ENCODE assay signal across 14 cellular contexts in the genomic region with DNA sequence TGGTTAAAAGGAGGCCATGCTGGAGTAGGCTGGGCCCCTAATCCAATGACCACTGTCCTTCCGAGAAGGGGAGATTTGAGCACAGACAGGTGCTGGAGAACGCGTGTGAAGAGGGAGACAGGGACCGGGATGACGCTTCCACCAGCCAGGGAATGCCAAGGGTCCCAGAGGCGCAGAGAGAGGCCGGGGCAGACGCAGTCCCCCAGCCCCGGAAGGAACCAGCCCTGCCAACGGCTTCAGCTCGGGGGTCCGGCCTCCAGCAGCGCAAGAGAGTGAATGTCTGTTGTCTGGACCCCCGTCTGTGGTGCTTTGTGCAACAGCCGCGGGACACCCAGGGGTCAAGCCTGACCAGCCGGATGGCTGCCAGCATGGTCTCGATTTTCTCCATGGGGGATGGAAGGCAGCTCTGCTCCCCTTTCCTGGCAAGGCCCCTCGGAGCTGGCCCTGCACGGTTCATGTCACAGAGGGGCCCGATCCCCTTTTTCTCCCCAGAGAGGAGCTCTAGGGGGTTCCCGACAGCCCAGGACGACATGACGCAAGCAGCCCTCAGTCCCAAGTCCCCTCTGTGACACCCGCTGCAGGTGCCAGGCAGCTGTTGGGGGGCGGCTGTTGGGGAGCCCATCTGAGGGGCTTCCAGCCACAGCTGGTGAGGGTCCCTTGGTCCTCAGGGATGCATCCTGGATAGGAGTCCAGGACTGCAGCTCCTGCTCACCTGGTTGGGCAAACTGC.
DNase-seq lines count a peak whose midpoint lies in the region; ATAC-seq, FAIRE-seq and TF ChIP-seq lines count a peak whose summit lies in the region.
"Had no signal": no experiment of that assay in that cellular context is flagged by ENCODE, and none has a peak within 500 bp of the region (broad histone marks: within the 10 kb centered on the region; RNA-seq: fewer than 3 reads in every experiment).

No MANE protein-coding gene starts in this region.

- no peak overlapping the region for H3K27ac ChIP-seq in CD4-positive, alpha-beta T cell (ENCODE audit: low read depth, low read length)
- peak overlapping the region in 1 of 2 donors; percentile 15 for H3K27ac ChIP-seq in breast epithelium
- H3K27ac ChIP-seq: brain microvascular endothelial cell had no signal

- CTCF ChIA-PET in CD4-positive, alpha-beta T cell (lab: Charles Lee) = no interaction called here
- CTCF ChIA-PET in activated CD4-positive, alpha-beta memory T cell treated with anti-CD3 and anti-CD28 coated beads for 36 hours (lab: Charles Lee) = no interaction called here

- ATAC-seq in CD4-positive, alpha-beta T cell (ENCODE audit: poor library complexity) = no peak
- ATAC-seq in GM21367 (IDR thresholded peaks at IDR 0.05; ENCODE audit: unreplicated experiment) (no peak), GM18907 (IDR thresholded peaks at IDR 0.05; ENCODE audit: unreplicated experiment) (no peak)

- H3K36me3 Mint-ChIP-seq in CD4-positive, alpha-beta T cell (ENCODE audit: low read depth) = no peaks in the 10 kb centered on the region
- H3K36me3 Mint-ChIP-seq in activated CD4-positive, alpha-beta memory T cell treated with anti-CD3 and anti-CD28 coated beads for 36 hours = no peaks in the 10 kb centered on the region
- no peaks in the 10 kb centered on the region for H3K36me3 Mint-ChIP-seq in nephron (ENCODE audit: low read depth)
- H3K36me3 Mint-ChIP-seq: T-cell had no signal

- H3K27me3 ChIP-seq in CD4-positive, alpha-beta T cell (ENCODE audit: control insufficient read depth, insufficient read depth, low read length) = no peaks in the 10 kb centered on the region
- peaks cover 0 to 3% of the 10 kb centered on the region in 2 donors for H3K27me3 ChIP-seq in breast epithelium
- H3K27me3 ChIP-seq: brain microvascular endothelial cell had no signal

- peak overlapping the region in 1 of 3 donors; percentile 19 for H3K4me3 ChIP-seq in breast epithelium

- no peaks in the 10 kb centered on the region for H3K9me3 Mint-ChIP-seq in CD4-positive, alpha-beta T cell
- H3K9me3 Mint-ChIP-seq in activated CD4-positive, alpha-beta memory T cell treated with anti-CD3 and anti-CD28 coated beads for 36 hours = no peaks in the 10 kb centered on the region
- H3K9me3 Mint-ChIP-seq in nephron = no peaks in the 10 kb centered on the region
- H3K9me3 Mint-ChIP-seq: nephron progenitor cell, T-cell had no signal

- H3K4me1 ChIP-seq in breast epithelium = no peaks in the 10 kb centered on the region

- DNase-seq in CD4-positive, alpha-beta T cell = no peak
- DNase-seq in GM12892 (ENCODE audit: insufficient read length) = no peak
- no peak for DNase-seq in activated CD4-positive, alpha-beta memory T cell treated with anti-CD3 and anti-CD28 coated beads for 36 hours
- DNase-seq in breast epithelium (ENCODE audit: low spot score in 2 of 2) = no peak
- DNase-seq: brain microvascular endothelial cell, DMS79, glutamatergic neuron, mammary epithelial cell, NCI-H2081 treated with DMSO at 0.1 percent for 48 hours, nephron progenitor cell had no signal

- H3K36me3 ChIP-seq in breast epithelium = no peaks in the 10 kb centered on the region
- H3K36me3 ChIP-seq: brain microvascular endothelial cell had no signal

- intact Hi-C loops in CD4-positive, alpha-beta T cell (cut with DNase I, micrococcal nuclease) = no loop called here
- intact Hi-C loops in activated CD4-positive, alpha-beta memory T cell treated with anti-CD3 and anti-CD28 coated beads for 36 hours (cut with micrococcal nuclease) = no loop called here
- intact Hi-C loops in breast epithelium (cut with DNase I; ENCODE audit: low total_unique reads) = no loop called here

- no peaks in the 10 kb centered on the region for H3K4me1 Mint-ChIP-seq in CD4-positive, alpha-beta T cell (ENCODE audit: low read depth)
- peaks cover 8% of the 10 kb centered on the region for H3K4me1 Mint-ChIP-seq in activated CD4-positive, alpha-beta memory T cell treated with anti-CD3 and anti-CD28 coated beads for 36 hours (ENCODE audit: low read depth)
- H3K4me1 Mint-ChIP-seq in nephron = peaks cover 48% of the 10 kb centered on the region

- FAIRE-seq in GM12892 (lab: Jason Lieb, UNC) = peak; percentile 5

- POLR2A ChIA-PET in CD4-positive, alpha-beta T cell (lab: Charles Lee) = interaction anchor here (0.7 kb wide), 1 partner anchor 9 kb away, joined by 3 read pairs; no protein-coding TSS in a partner anchor
- POLR2A ChIA-PET in activated CD4-positive, alpha-beta memory T cell treated with anti-CD3 and anti-CD28 coated beads for 36 hours (lab: Charles Lee) = interaction anchor here (0.7 kb wide), 1 partner anchor 8 kb away, joined by 4 read pairs; no protein-coding TSS in a partner anchor

- peak overlapping the region; percentile 60 for H3K27ac Mint-ChIP-seq in CD4-positive, alpha-beta T cell
- H3K27ac Mint-ChIP-seq in activated CD4-positive, alpha-beta memory T cell treated with anti-CD3 and anti-CD28 coated beads for 36 hours = peak overlapping the region; percentile 83
- H3K27ac Mint-ChIP-seq in nephron = peak overlapping the region in 2 of 3 experiments; percentile 18 to 87
- H3K27ac Mint-ChIP-seq: nephron progenitor cell, T-cell had no signal

- H3K4me3 Mint-ChIP-seq in CD4-positive, alpha-beta T cell = no peak overlapping the region
- H3K4me3 Mint-ChIP-seq in activated CD4-positive, alpha-beta memory T cell treated with anti-CD3 and anti-CD28 coated beads for 36 hours = no peak overlapping the region
- no peak overlapping the region for H3K4me3 Mint-ChIP-seq in nephron
- H3K4me3 Mint-ChIP-seq: nephron progenitor cell, T-cell had no signal

- no peak for TF ChIP-seq CTCF in CD4-positive, alpha-beta T cell (IDR thresholded peaks at IDR 0.05)
- TF ChIP-seq CTCF in nephron (IDR thresholded peaks at IDR 0.05; ENCODE audit: unreplicated experiment in 3 of 3) (no peak), breast epithelium (IDR thresholded peaks at IDR 0.05) (no peak)

- no peaks in the 10 kb centered on the region for H3K9me3 ChIP-seq in CD4-positive, alpha-beta T cell (ENCODE audit: control insufficient read depth, low read length)
- H3K9me3 ChIP-seq in breast epithelium = no peaks in the 10 kb centered on the region

- H3K27me3 Mint-ChIP-seq in CD4-positive, alpha-beta T cell = no peaks in the 10 kb centered on the region
- H3K27me3 Mint-ChIP-seq in activated CD4-positive, alpha-beta memory T cell treated with anti-CD3 and anti-CD28 coated beads for 36 hours = no peaks in the 10 kb centered on the region
- H3K27me3 Mint-ChIP-seq in nephron (ENCODE audit: low read depth) = peaks cover 26% of the 10 kb centered on the region
- H3K27me3 Mint-ChIP-seq: T-cell had no signal

- TF ChIP-seq POLR2A in GM12892 (IDR thresholded peaks at IDR 0.05; ENCODE audit: low read depth, low read length) = peak; percentile 60; the same call in 1 of the 2 replicates
- TF ChIP-seq POLR2A in breast epithelium (IDR thresholded peaks at IDR 0.05) = no peak
